Comparison of ENCODE assay signal across 16 cellular contexts in the genomic region with DNA sequence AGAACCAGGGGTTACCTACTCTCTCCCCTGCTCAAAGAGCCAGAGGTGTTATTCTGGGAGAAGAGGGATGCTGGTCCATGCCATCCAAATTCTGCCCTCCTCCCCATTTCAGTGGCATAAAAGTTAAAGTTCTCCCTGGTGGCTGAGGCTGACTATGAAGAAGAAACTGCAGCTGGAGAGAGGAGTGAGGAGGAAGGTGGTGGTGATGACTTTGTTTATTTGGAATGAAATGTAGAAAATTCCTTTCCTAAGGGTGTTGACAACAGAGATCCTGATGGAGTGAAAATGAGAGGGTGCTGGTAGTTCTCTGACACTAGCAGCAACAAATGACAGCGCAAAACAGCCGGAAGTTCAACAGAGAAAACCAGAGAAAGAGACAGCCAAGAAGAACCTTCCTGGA.
DNase-seq lines count a peak whose midpoint lies in the region; ATAC-seq and TF ChIP-seq lines count a peak whose summit lies in the region.
"Had no signal": no experiment of that assay in that cellular context is flagged by ENCODE, and none has a peak within 500 bp of the region (broad histone marks: within the 10 kb centered on the region; RNA-seq: fewer than 3 reads in every experiment).

No MANE protein-coding gene starts in this region.

- peaks cover 5% of the 10 kb centered on the region for H3K4me1 Mint-ChIP-seq in CD8-positive, alpha-beta T cell (ENCODE audit: low read depth)
- peaks cover 13% of the 10 kb centered on the region for H3K4me1 Mint-ChIP-seq in osteocyte (ENCODE audit: unreplicated experiment)

- H3K27ac ChIP-seq in CD8-positive, alpha-beta T cell (ENCODE audit: low read depth, low read length), result no peak overlapping the region
- H3K27ac ChIP-seq: adrenal gland, KMS-11, right lobe of liver had no signal

- peak overlapping the region; percentile 66 for H3K27ac Mint-ChIP-seq in CD8-positive, alpha-beta T cell
- peak overlapping the region; percentile 72 for H3K27ac Mint-ChIP-seq in osteocyte (ENCODE audit: unreplicated experiment)

- H3K4me3 ChIP-seq in CD8-positive, alpha-beta T cell (ENCODE audit: low read depth, low read length), result no peak overlapping the region
- H3K4me3 ChIP-seq: adrenal gland, mucosa of descending colon, right lobe of liver had no signal

- TF ChIP-seq CTCF in CD8-positive, alpha-beta T cell (IDR thresholded peaks at IDR 0.05), result no peak
- no peak for TF ChIP-seq CTCF in osteocyte (IDR thresholded peaks at IDR 0.05)

- POLR2A ChIA-PET in CD8-positive, alpha-beta T cell (lab: Charles Lee), result interaction anchor here (0.7 to 1.2 kb wide), 2 partner anchors 10 to 601 kb away, joined by 3 read pairs; no protein-coding TSS in a partner anchor

- no peak overlapping the region for H3K4me3 Mint-ChIP-seq in CD8-positive, alpha-beta T cell
- no peak overlapping the region for H3K4me3 Mint-ChIP-seq in osteocyte (ENCODE audit: unreplicated experiment)
- H3K4me3 Mint-ChIP-seq: CD4-positive, CD25-positive, alpha-beta regulatory T cell had no signal

- peaks cover 5% of the 10 kb centered on the region for H3K36me3 ChIP-seq in CD8-positive, alpha-beta T cell (ENCODE audit: insufficient read depth, low read length)
- H3K36me3 ChIP-seq: adrenal gland had no signal

- intact Hi-C loops in CD8-positive, alpha-beta T cell (cut with DNase I, micrococcal nuclease), result no loop called here

- H3K27me3 Mint-ChIP-seq in CD8-positive, alpha-beta T cell (ENCODE audit: low read depth), result no peaks in the 10 kb centered on the region
- H3K27me3 Mint-ChIP-seq in osteocyte (ENCODE audit: unreplicated experiment), result no peaks in the 10 kb centered on the region
- H3K27me3 Mint-ChIP-seq: CD4-positive, CD25-positive, alpha-beta regulatory T cell had no signal

- ATAC-seq in CD8-positive, alpha-beta T cell, result no peak
- ATAC-seq: mucosa of descending colon had no signal

- no peaks in the 10 kb centered on the region for H3K27me3 ChIP-seq in CD8-positive, alpha-beta T cell (ENCODE audit: insufficient read depth, low read length)
- H3K27me3 ChIP-seq: adrenal gland, right lobe of liver had no signal

- no peaks in the 10 kb centered on the region for H3K4me1 ChIP-seq in CD8-positive, alpha-beta T cell (ENCODE audit: insufficient read depth, low read length)
- H3K4me1 ChIP-seq: adrenal gland, right lobe of liver had no signal

- no peak for DNase-seq in CD8-positive, alpha-beta T cell
- peak; percentile 31 for DNase-seq in RPMI7951 (ENCODE audit: low read depth)
- peak; percentile 47 for DNase-seq in fibroblast of peridontal ligament (ENCODE audit: extremely low read depth)
- no peak for DNase-seq in osteocyte (ENCODE audit: extremely low spot score, unreplicated experiment)
- no peak for DNase-seq in NCI-H1694 treated with DMSO at 0.1 percent for 48 hours (lab: John Stamatoyannopoulos, UW)
- no peak for DNase-seq in GDM1 (lab: John Stamatoyannopoulos, UW)
- no peak for DNase-seq in stimulated activated CD4-positive, alpha-beta T cell treated with anti-CD3 and anti-CD28 coated beads, Interleukin-2, amount 100 ng/mL, for 24 hours
- no peak for DNase-seq in D341Med (ENCODE audit: low spot score)
- DNase-seq: CD4-positive, CD25-positive, alpha-beta regulatory T cell; effector memory CD4-positive, alpha-beta T cell; mucosa of descending colon; NCI-H187 treated with DMSO at 0.1 percent for 48 hours; NCI-H774; right lobe of liver had no signal

- H3K9me3 Mint-ChIP-seq in CD8-positive, alpha-beta T cell, result peaks cover 4% of the 10 kb centered on the region
- peaks cover 4% of the 10 kb centered on the region for H3K9me3 Mint-ChIP-seq in osteocyte (ENCODE audit: unreplicated experiment)

- peaks cover 37% of the 10 kb centered on the region for H3K36me3 Mint-ChIP-seq in CD8-positive, alpha-beta T cell
- H3K36me3 Mint-ChIP-seq in osteocyte (ENCODE audit: unreplicated experiment), result peaks cover 21% of the 10 kb centered on the region

- no peaks in the 10 kb centered on the region for H3K9me3 ChIP-seq in CD8-positive, alpha-beta T cell (ENCODE audit: low read length)
- H3K9me3 ChIP-seq: adrenal gland, mucosa of descending colon, right lobe of liver had no signal

- CTCF ChIA-PET in CD8-positive, alpha-beta T cell (lab: Charles Lee), result interaction anchor here (1.0 kb wide), 1 partner anchor 402 kb away, joined by 3 read pairs; the partner anchor contains the start of gene STAG1

Comparison
In these comparisons a context has a peak if more than half of its experiments do, and no peak if none do; other contexts are left out.
1. DNase-seq: peak in RPMI7951 (single experiment) and fibroblast of peridontal ligament (single experiment); none in CD8-positive, alpha-beta T cell (0 of 7), osteocyte (single experiment), NCI-H1694 treated with DMSO at 0.1 percent for 48 hours (single experiment), GDM1 (single experiment), stimulated activated CD4-positive, alpha-beta T cell treated with anti-CD3 and anti-CD28 coated beads, Interleukin-2, amount 100 ng/mL, for 24 hours (0 of 2) and D341Med (single experiment).